ENCODE assay signal across 19 cellular contexts in genomic region chr4:139129206-139129605, GRCh38.
"Had no signal": no experiment of that assay in that cellular context is flagged by ENCODE, and none has a peak within 500 bp of the region (broad histone marks: within the 10 kb centered on the region; RNA-seq: fewer than 3 reads in every experiment).

No MANE protein-coding gene starts in this region.

- H3K27me3 Mint-ChIP-seq: activated CD4-positive, alpha-beta memory T cell treated with anti-CD3 and anti-CD28 coated beads, Interleukin-2, amount 10 ng/mL, durations not matched to agents 7 days and 5 days; activated CD4-positive, alpha-beta T cell treated with anti-CD3 and anti-CD28 coated beads for 36 hours; activated T-helper 17 cell treated with anti-CD3 and anti-CD28 coated beads, Interleukin-2, amount 50 U/mL, for 72 hours; naive B cell; stimulated activated naive CD8-positive, alpha-beta T cell treated with anti-CD3 and anti-CD28 coated beads, Interleukin-15, amount 100 ng/mL, for 72 hours; type B pancreatic cell had no signal

- H3K27ac ChIP-seq: psoas muscle, suprapubic skin had no signal

- H3K9me3 ChIP-seq: mucosa of descending colon, psoas muscle, suprapubic skin had no signal

- H3K27ac Mint-ChIP-seq: activated CD4-positive, alpha-beta memory T cell treated with anti-CD3 and anti-CD28 coated beads, Interleukin-2, amount 10 ng/mL, durations not matched to agents 7 days and 5 days; activated CD4-positive, alpha-beta T cell treated with anti-CD3 and anti-CD28 coated beads for 36 hours; activated naive CD8-positive, alpha-beta T cell treated with anti-CD3 and anti-CD28 coated beads, Interleukin-2, amount 10 ng/mL, durations not matched to agents 7 days and 5 days; activated T-helper 17 cell treated with anti-CD3 and anti-CD28 coated beads, Interleukin-2, amount 50 U/mL, for 72 hours; stimulated activated naive CD8-positive, alpha-beta T cell treated with anti-CD3 and anti-CD28 coated beads, Interleukin-15, amount 100 ng/mL, for 72 hours; type B pancreatic cell had no signal

- H3K27me3 ChIP-seq: suprapubic skin had no signal

- DNase-seq: activated CD4-positive, alpha-beta memory T cell treated with anti-CD3 and anti-CD28 coated beads, Interleukin-2, amount 10 ng/mL, durations not matched to agents 7 days and 5 days; activated CD4-positive, alpha-beta T cell treated with anti-CD3 and anti-CD28 coated beads for 36 hours; activated naive CD4-positive, alpha-beta T cell treated with Interleukin-2 at 50 U/mL for 16 hours; activated naive CD8-positive, alpha-beta T cell treated with anti-CD3 and anti-CD28 coated beads, Interleukin-2, amount 10 ng/mL, durations not matched to agents 7 days and 5 days; activated T-cell treated with anti-CD3 and anti-CD28 coated beads, Interleukin-2, amount 50 U/mL, for 1 hour; effector CD4-positive, alpha-beta T cell; left cardiac atrium; mesenchymal stem cell; mucosa of descending colon; naive B cell; psoas muscle; right cardiac atrium; stimulated activated CD4-positive, alpha-beta T cell treated with anti-CD3 and anti-CD28 coated beads, Interleukin-2, amount 100 ng/mL, for 24 hours; stimulated activated naive CD8-positive, alpha-beta T cell treated with anti-CD3 and anti-CD28 coated beads, Interleukin-15, amount 100 ng/mL, for 72 hours; SW 1271 had no signal

- H3K9me3 Mint-ChIP-seq: activated CD4-positive, alpha-beta memory T cell treated with anti-CD3 and anti-CD28 coated beads, Interleukin-2, amount 10 ng/mL, durations not matched to agents 7 days and 5 days; activated naive CD8-positive, alpha-beta T cell treated with anti-CD3 and anti-CD28 coated beads, Interleukin-2, amount 10 ng/mL, durations not matched to agents 7 days and 5 days; activated T-helper 17 cell treated with anti-CD3 and anti-CD28 coated beads, Interleukin-2, amount 50 U/mL, for 72 hours; naive B cell; stimulated activated naive CD8-positive, alpha-beta T cell treated with anti-CD3 and anti-CD28 coated beads, Interleukin-15, amount 100 ng/mL, for 72 hours; type B pancreatic cell had no signal

- H3K4me1 Mint-ChIP-seq: activated CD4-positive, alpha-beta memory T cell treated with anti-CD3 and anti-CD28 coated beads, Interleukin-2, amount 10 ng/mL, durations not matched to agents 7 days and 5 days; activated naive CD8-positive, alpha-beta T cell treated with anti-CD3 and anti-CD28 coated beads, Interleukin-2, amount 10 ng/mL, durations not matched to agents 7 days and 5 days; naive B cell; stimulated activated naive CD8-positive, alpha-beta T cell treated with anti-CD3 and anti-CD28 coated beads, Interleukin-15, amount 100 ng/mL, for 72 hours had no signal

- H3K4me3 ChIP-seq: mucosa of descending colon, psoas muscle, suprapubic skin had no signal

- H3K4me3 Mint-ChIP-seq: activated CD4-positive, alpha-beta memory T cell treated with anti-CD3 and anti-CD28 coated beads, Interleukin-2, amount 10 ng/mL, durations not matched to agents 7 days and 5 days; activated CD4-positive, alpha-beta T cell treated with anti-CD3 and anti-CD28 coated beads for 36 hours; activated naive CD8-positive, alpha-beta T cell treated with anti-CD3 and anti-CD28 coated beads, Interleukin-2, amount 10 ng/mL, durations not matched to agents 7 days and 5 days; activated T-helper 17 cell treated with anti-CD3 and anti-CD28 coated beads, Interleukin-2, amount 50 U/mL, for 72 hours; naive B cell; stimulated activated naive CD8-positive, alpha-beta T cell treated with anti-CD3 and anti-CD28 coated beads, Interleukin-15, amount 100 ng/mL, for 72 hours; type B pancreatic cell had no signal

- H3K4me1 ChIP-seq: psoas muscle, suprapubic skin had no signal

- ATAC-seq: activated CD4-positive, alpha-beta T cell treated with anti-CD3 and anti-CD28 coated beads for 36 hours; activated T-helper 17 cell treated with anti-CD3 and anti-CD28 coated beads, Interleukin-2, amount 50 U/mL, for 72 hours; esophagus mucosa; left cardiac atrium; mucosa of descending colon; psoas muscle; right cardiac atrium; stimulated activated naive CD8-positive, alpha-beta T cell treated with anti-CD3 and anti-CD28 coated beads, Interleukin-15, amount 100 ng/mL, for 72 hours had no signal
